Comparison of ENCODE assay signal across 8 cellular contexts in genomic region chr9:14313378-14313940, GRCh38. TPM values are rescaled to one million over a fixed set of nuclear protein-coding genes. Genes with fewer than 3 reads are reported as not detected.
DNase-seq lines count a peak whose midpoint lies in the region; ATAC-seq and TF ChIP-seq lines count a peak whose summit lies in the region.

No MANE protein-coding gene starts in this region.

- H3K9me3 Mint-ChIP-seq in dendritic cell treated with granulocyte-macrophage colony-stimulating factor and Interleukin-4, amounts not matched to agents 40 ng/mL and 50 ng/mL, for 4 days: no peaks in the 10 kb centered on the region

- no peak for TF ChIP-seq CTCF in upper lobe of left lung (IDR thresholded peaks at IDR 0.05)

- intact Hi-C loops in dendritic cell treated with granulocyte-macrophage colony-stimulating factor and Interleukin-4, amounts not matched to agents 40 ng/mL and 50 ng/mL, for 4 days (cut with micrococcal nuclease): no loop called here

- no peak for TF ChIP-seq POLR2A in upper lobe of left lung (IDR thresholded peaks at IDR 0.05)

- peaks cover 0 to 5% (median 0%) of the 10 kb centered on the region in 4 donors for H3K27me3 ChIP-seq in upper lobe of left lung

- peaks cover 66% of the 10 kb centered on the region for H3K27me3 Mint-ChIP-seq in dendritic cell treated with granulocyte-macrophage colony-stimulating factor and Interleukin-4, amounts not matched to agents 40 ng/mL and 50 ng/mL, for 4 days

- WGBS in upper lobe of left lung, 2 donors: 1 to 2% methylated on average over 33 of the region's 33 CpGs

- no peak for TF ChIP-seq EP300 in upper lobe of left lung (IDR thresholded peaks at IDR 0.05)

- H3K4me3 Mint-ChIP-seq in dendritic cell treated with granulocyte-macrophage colony-stimulating factor and Interleukin-4, amounts not matched to agents 40 ng/mL and 50 ng/mL, for 4 days: peak overlapping the region; percentile 76

- peak overlapping the region; percentile 94 to 96 (median 96) for H3K27ac ChIP-seq in upper lobe of left lung

- H3K36me3 ChIP-seq in upper lobe of left lung: no peaks in the 10 kb centered on the region

- H3K9me3 ChIP-seq in upper lobe of left lung: no peaks in the 10 kb centered on the region

- H3K4me1 Mint-ChIP-seq in dendritic cell treated with granulocyte-macrophage colony-stimulating factor and Interleukin-4, amounts not matched to agents 40 ng/mL and 50 ng/mL, for 4 days (ENCODE audit: low read depth): peaks cover 27% of the 10 kb centered on the region

- ATAC-seq in upper lobe of left lung (ENCODE audit: low FRiP score in 2 of 2) (no peak), GM18858 (IDR thresholded peaks at IDR 0.05; ENCODE audit: unreplicated experiment) (no peak)

- H3K27ac Mint-ChIP-seq in dendritic cell treated with granulocyte-macrophage colony-stimulating factor and Interleukin-4, amounts not matched to agents 40 ng/mL and 50 ng/mL, for 4 days: no peak overlapping the region

- no peaks in the 10 kb centered on the region for H3K36me3 Mint-ChIP-seq in dendritic cell treated with granulocyte-macrophage colony-stimulating factor and Interleukin-4, amounts not matched to agents 40 ng/mL and 50 ng/mL, for 4 days (ENCODE audit: low read depth)

- DNase-seq in NCI-H1105 (lab: John Stamatoyannopoulos, UW) (peak; percentile 44), NCI-H1105 treated with DMSO at 0.1 percent for 48 hours (lab: John Stamatoyannopoulos, UW) (no peak), RPMI7951 (ENCODE audit: low read depth) (peak; percentile 40), medulla oblongata (ENCODE audit: extremely low spot score) (peak; percentile 47), upper lobe of left lung (peak in 1 of 2 donors; percentile 86), AML-193 (lab: John Stamatoyannopoulos, UW) (no peak)

- peaks cover 18 to 36% (median 21%) of the 10 kb centered on the region in 4 donors for H3K4me1 ChIP-seq in upper lobe of left lung

- H3K4me3 ChIP-seq in upper lobe of left lung: peak overlapping the region; percentile 53 to 83 (median 72)

RNA-seq across cellular contexts. Expression of gene NFIB, which starts 0.5 kb away (rescaled TPM):
- total RNA-seq in RPMI7951 (2014; rRNA removed; shearing (Covaris generic)): 6.4 and 9.1 TPM in 2 replicates
- 100 to 1,000 TPM in 1 of 6 donors, 10 to 100 TPM in 5; 33.9 to 109 (median 67.5) TPM for total RNA-seq in upper lobe of left lung

Comparison
In these comparisons a context has a peak if more than half of its experiments do, and no peak if none do; other contexts are left out.
1. DNase-seq: peak in NCI-H1105 (single experiment), RPMI7951 (single experiment) and medulla oblongata (single experiment); none in NCI-H1105 treated with DMSO at 0.1 percent for 48 hours (single experiment) and AML-193 (0 of 2).